Comparison of ENCODE assay signal across 28 cellular contexts in the genomic region with DNA sequence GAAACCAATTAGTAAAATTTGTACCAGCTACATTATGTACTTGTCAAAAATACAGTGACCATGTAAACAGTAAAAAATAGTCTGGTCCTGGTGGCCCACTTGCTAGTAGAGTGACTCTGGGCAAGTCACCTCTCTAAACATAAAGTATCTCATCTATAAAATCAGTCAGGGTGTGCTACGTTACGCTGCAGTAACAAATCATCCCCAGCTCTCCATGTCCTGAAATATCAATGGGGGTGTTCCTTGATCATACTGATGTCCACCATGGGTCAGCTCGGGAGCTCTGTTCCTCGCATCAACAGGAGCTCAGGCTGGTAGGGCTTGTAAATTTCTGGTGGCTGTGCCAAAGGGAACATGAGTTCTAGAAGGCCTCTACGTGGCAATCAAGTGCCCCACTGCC.
"Had no signal": no experiment of that assay in that cellular context is flagged by ENCODE, and none has a peak within 500 bp of the region (broad histone marks: within the 10 kb centered on the region; RNA-seq: fewer than 3 reads in every experiment).

No MANE protein-coding gene starts in this region.

- H3K4me3 ChIP-seq: colonic mucosa, coronary artery, dorsolateral prefrontal cortex, esophagus muscularis mucosa, esophagus squamous epithelium, gastrocnemius medialis, gastroesophageal sphincter, heart left ventricle, heart right ventricle had no signal

- DNase-seq: colonic mucosa; cortex of kidney; dermis blood vessel endothelial cell; dorsolateral prefrontal cortex; effector CD4-positive, alpha-beta T cell; effector CD8-positive, alpha-beta T cell; effector memory CD4-positive, alpha-beta T cell; effector memory CD8-positive, alpha-beta T cell; endodermal cell; erythroblast; esophagus squamous epithelium; foreskin fibroblast; foreskin keratinocyte; foreskin melanocyte; gastrocnemius medialis; glutamatergic neuron; head of caudate nucleus; heart left ventricle; heart right ventricle had no signal

- H3K4me1 ChIP-seq: colonic mucosa, esophagus squamous epithelium, foreskin keratinocyte, gastrocnemius medialis had no signal

- H3K36me3 ChIP-seq: colonic mucosa, esophagus muscularis mucosa, esophagus squamous epithelium, gastrocnemius medialis, gastroesophageal sphincter, heart left ventricle, heart right ventricle had no signal

- H3K27ac ChIP-seq: colonic mucosa, coronary artery, dorsolateral prefrontal cortex, epithelial cell of prostate, esophagus muscularis mucosa, esophagus squamous epithelium, foreskin keratinocyte, gastrocnemius medialis, gastroesophageal sphincter, heart left ventricle, heart right ventricle had no signal

- FAIRE-seq: colon, endometrium, endothelial cell of umbilical vein, frontal cortex had no signal

- H3K27me3 ChIP-seq: colonic mucosa, dorsolateral prefrontal cortex, esophagus muscularis mucosa, esophagus squamous epithelium, foreskin keratinocyte, gastrocnemius medialis, gastroesophageal sphincter, heart left ventricle, heart right ventricle had no signal

- H3K9me3 ChIP-seq: colonic mucosa, esophagus muscularis mucosa, esophagus squamous epithelium, gastrocnemius medialis, gastroesophageal sphincter had no signal

- ATAC-seq: effector memory CD8-positive, alpha-beta T cell; esophagus mucosa; foreskin keratinocyte; gastrocnemius medialis; gastroesophageal sphincter; heart left ventricle; heart right ventricle had no signal
